Comparison of ENCODE assay signal across 8 cellular contexts in the genomic region with DNA sequence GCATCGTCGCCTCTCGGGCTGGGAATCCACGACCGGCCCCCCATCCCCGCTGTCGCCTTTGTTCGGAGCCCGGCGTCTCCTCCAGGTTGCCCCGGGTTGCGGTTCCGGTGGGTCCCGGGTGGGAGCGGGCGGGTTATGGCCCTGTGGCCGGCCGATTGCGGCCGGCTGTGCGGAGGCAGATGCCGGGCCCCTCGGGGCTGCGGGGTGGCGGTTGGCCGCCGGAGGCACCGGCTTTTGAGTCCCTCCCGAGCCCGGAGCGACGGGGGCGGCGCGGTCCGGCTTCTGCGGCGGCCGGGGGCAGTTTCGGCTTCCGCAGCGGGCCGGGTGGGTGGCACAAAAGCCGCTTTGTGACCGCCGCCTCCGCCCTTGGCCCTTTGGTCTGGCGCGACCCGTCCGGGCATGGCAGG. TPM values are rescaled to one million over a fixed set of nuclear protein-coding genes. Genes with fewer than 3 reads are reported as not detected.
DNase-seq lines count a peak whose midpoint lies in the region; ATAC-seq and TF ChIP-seq lines count a peak whose summit lies in the region.

No MANE protein-coding gene starts in this region.

- peak overlapping the region; percentile 83 for H3K27ac ChIP-seq in SK-N-MC
- H3K27ac ChIP-seq in osteoblast (ENCODE audit: low read depth, low read length): peak overlapping the region; percentile 92

- H3K79me2 ChIP-seq in osteoblast (ENCODE audit: insufficient read depth, low read length): peaks cover 51% of the 10 kb centered on the region

- H3K36me3 ChIP-seq in SK-N-MC (ENCODE audit: insufficient read depth, low read length) (peaks cover 21% of the 10 kb centered on the region), osteoblast (ENCODE audit: insufficient read depth, low read length) (peaks cover 17% of the 10 kb centered on the region)

- peaks cover 37% of the 10 kb centered on the region for H4K20me1 ChIP-seq in osteoblast (ENCODE audit: insufficient read depth, low read length)

- H3K9me3 ChIP-seq in SK-N-MC (ENCODE audit: low read depth, low read length) (no peaks in the 10 kb centered on the region), osteoblast (ENCODE audit: low read depth, low read length) (no peaks in the 10 kb centered on the region)

- H3K27me3 ChIP-seq in osteoblast (ENCODE audit: insufficient read depth, low read length): no peaks in the 10 kb centered on the region

- no peak overlapping the region for H2AFZ ChIP-seq in osteoblast (ENCODE audit: low read length)

- H3K4me3 ChIP-seq in SK-N-MC (peak overlapping the region; percentile 93), fibroblast of mammary gland (ENCODE audit: control insufficient read depth, low read depth, low read length) (peak overlapping the region; percentile 84), osteoblast (ENCODE audit: insufficient read depth, low read length) (peak overlapping the region; percentile 90)

- ATAC-seq in GM21737 (IDR thresholded peaks at IDR 0.05; ENCODE audit: unreplicated experiment) (peak; percentile 0), HG03469 (IDR thresholded peaks at IDR 0.05; ENCODE audit: unreplicated experiment) (no peak)

- no peak for TF ChIP-seq CTCF in fibroblast of mammary gland (conservative IDR thresholded peaks at IDR 0.05; ENCODE audit: control insufficient read depth, insufficient read depth, low read depth, low read length)
- TF ChIP-seq CTCF in osteoblast (IDR thresholded peaks at IDR 0.05; ENCODE audit: extremely low read depth, low read depth, low read length): no peak

- H3K9ac ChIP-seq in SK-N-MC (ENCODE audit: insufficient read length): peak overlapping the region; percentile 94

- peaks cover 20% of the 10 kb centered on the region for H3K4me1 ChIP-seq in osteoblast (ENCODE audit: insufficient read depth, low read length)

- H3K4me2 ChIP-seq in osteoblast (ENCODE audit: insufficient read depth, low read length): peak overlapping the region; percentile 38

- DNase-seq in D341Med (ENCODE audit: low spot score): peak; percentile 50
- no peak for DNase-seq in SK-N-MC (ENCODE audit: low read depth, low spot score)
- DNase-seq in fibroblast of mammary gland (ENCODE audit: low read depth): no peak
- DNase-seq in osteoblast (ENCODE audit: insufficient read length, low spot score, missing footprints): peak; percentile 66
- no peak for DNase-seq in NAMALWA (ENCODE audit: low spot score)
- no peak for DNase-seq in SIG-M5 treated with dmso at 0.1 percent for 504 hours (lab: John Stamatoyannopoulos, UW; ENCODE audit: unreplicated experiment)

RNA-seq across cellular contexts. Expression of a gene that starts 0.5 kb away (rescaled TPM):
- total RNA-seq in osteoblast: 24.2 and 46.0 TPM in 2 replicates

Comparison
In these comparisons a context has a peak if more than half of its experiments do, and no peak if none do; other contexts are left out.
1. DNase-seq: peak in D341Med (single experiment) and osteoblast (single experiment); none in SK-N-MC (single experiment), fibroblast of mammary gland (single experiment), NAMALWA (single experiment) and SIG-M5 treated with dmso at 0.1 percent for 504 hours (single experiment).
2. Peak in every context shown above with its lines, with median percentiles within 50 percentile points of each other: H3K4me3 ChIP-seq.